Comparison of ENCODE assay signal across 1 cellular context in the genomic region with DNA sequence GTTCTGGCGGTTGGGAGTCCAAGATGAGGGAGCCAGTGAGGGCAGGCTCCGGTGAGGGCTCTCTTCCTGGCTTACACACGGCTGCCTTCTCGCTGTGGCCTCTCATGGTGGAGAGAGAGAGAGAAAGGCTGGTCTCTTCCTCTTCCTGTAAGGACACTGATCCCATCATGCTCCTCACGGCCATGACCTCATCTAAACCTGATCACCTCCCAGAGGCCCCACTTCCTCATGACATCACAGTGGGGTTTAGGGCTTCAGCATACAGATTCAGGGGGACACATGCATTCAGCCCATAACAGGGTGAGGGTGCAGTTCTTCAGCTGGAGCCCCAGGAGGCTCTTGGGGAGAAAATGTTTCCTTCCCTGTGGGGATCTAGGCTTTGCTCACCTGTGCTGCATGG.
TF ChIP-seq lines count a peak whose summit lies in the region.

No MANE protein-coding gene starts in this region.

TF ChIP-seq in HepG2, 621 proteins besides CTCF, POLR2A, EP300 and RAD21 (continued from another document):
- TF ChIP-seq CREB1 (IDR thresholded peaks at IDR 0.05), result peak; percentile 36; the same call in 1 of the 2 replicates
- TF ChIP-seq CREB1 (CRISPR knock-in tag; IDR thresholded peaks at IDR 0.05), result no peak
